29 cellular contexts compared by ENCODE assay signal in the genomic region with DNA sequence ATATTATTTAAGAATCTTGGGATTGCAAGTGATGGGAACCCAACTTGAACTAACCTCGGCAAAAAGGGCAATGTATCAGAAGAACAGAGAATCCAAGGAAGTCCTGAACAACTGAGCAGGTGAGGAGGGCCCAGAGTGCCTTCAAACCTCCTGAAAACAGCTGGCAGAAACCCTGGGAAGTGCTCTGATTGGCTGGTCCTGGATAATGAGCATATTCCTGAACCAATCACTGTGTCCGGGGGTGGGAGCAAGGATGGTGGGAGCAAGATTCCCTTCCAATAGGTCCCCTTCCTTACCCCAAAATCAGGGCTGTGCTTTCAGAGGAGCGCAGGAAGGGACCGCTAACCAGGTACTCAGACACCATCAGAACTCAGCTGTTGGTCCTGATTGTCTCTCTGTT. TPM values are rescaled to one million over a fixed set of nuclear protein-coding genes. Genes with fewer than 3 reads are reported as not detected.
DNase-seq lines count a peak whose midpoint lies in the region; ATAC-seq and TF ChIP-seq lines count a peak whose summit lies in the region.
"Had no signal": no experiment of that assay in that cellular context is flagged by ENCODE, and none has a peak within 500 bp of the region (broad histone marks: within the 10 kb centered on the region; RNA-seq: fewer than 3 reads in every experiment).

No MANE protein-coding gene starts in this region.

- POLR2A ChIA-PET in T-cell (lab: Charles Lee), result no interaction called here

- H3K4me1 ChIP-seq in RWPE2 (ENCODE audit: insufficient read depth, poor library complexity, severe bottlenecking), result peaks cover 4% of the 10 kb centered on the region
- H3K4me1 ChIP-seq: foreskin keratinocyte, Peyer's patch had no signal

- DNase-seq in Daoy (ENCODE audit: low read depth) (peak; percentile 43), H7 (peak; percentile 87), RWPE2 (ENCODE audit: low spot score) (no peak), iPS DF 4.7 (ENCODE audit: extremely low read depth, low spot score) (peak; percentile 30), NCI-H1694 treated with DMSO at 0.1 percent for 48 hours (lab: John Stamatoyannopoulos, UW) (no peak), MG63 (no peak), T-cell (no peak)
- no peak for DNase-seq in stimulated activated CD4-positive, alpha-beta T cell treated with anti-CD3 and anti-CD28 coated beads, Interleukin-2, amount 100 ng/mL, for 48 hours
- DNase-seq: activated CD4-positive, alpha-beta T cell treated with anti-CD3 and anti-CD28 coated beads, Interleukin-2, amount 50 U/mL, for 4 hours; activated CD8-positive, alpha-beta memory T cell treated with anti-CD3 and anti-CD28 coated beads, Interleukin-2, amount 50 U/mL, for 4 hours; activated naive CD8-positive, alpha-beta T cell treated with anti-CD3 and anti-CD28 coated beads, Interleukin-2, amount 10 ng/mL, durations not matched to agents 7 days and 5 days; CD4-positive, alpha-beta memory T cell; cerebellar nuclear complex; DMS79; foreskin keratinocyte; HCEC 1CT; hypothalamus; Karpas-422; kidney glomerular epithelial cell; NCI-H1105; NCI-H2081; NCI-H446 treated with DMSO at 0.1 percent for 48 hours; NK-92 treated with Interleukin-12 subunit alpha and Interleukin-12 subunit beta, amount 100 ng/mL, for 24 hours; occipital lobe; Peyer's patch; stimulated activated CD4-positive, alpha-beta T cell treated with anti-CD3 and anti-CD28 coated beads, Interleukin-4, amount 100 ng/mL, for 1 hour; stimulated activated naive CD4-positive, alpha-beta T cell had no signal

- ATAC-seq in RWPE2 (ENCODE audit: low read depth) (peak; percentile 36; the same call in 1 of the 3 replicates), T-cell (replicated peaks in 1 of 4) (no peak)
- ATAC-seq: foreskin keratinocyte had no signal

- H3K9me3 Mint-ChIP-seq in T-cell, result no peaks in the 10 kb centered on the region
- H3K9me3 Mint-ChIP-seq: activated naive CD8-positive, alpha-beta T cell treated with anti-CD3 and anti-CD28 coated beads, Interleukin-2, amount 10 ng/mL, durations not matched to agents 7 days and 5 days; memory B cell had no signal

- H3K4me3 ChIP-seq in H7 (ENCODE audit: insufficient read depth, low read depth, low read length) (no peak overlapping the region), RWPE2 (ENCODE audit: severe bottlenecking) (no peak overlapping the region), MG63 (no peak overlapping the region)
- H3K4me3 ChIP-seq: Peyer's patch, thoracic aorta had no signal

- no peaks in the 10 kb centered on the region for H3K36me3 ChIP-seq in H7 (replicated peaks; ENCODE audit: control insufficient read depth, insufficient read depth, low read length)
- no peaks in the 10 kb centered on the region for H3K36me3 ChIP-seq in RWPE2 (ENCODE audit: low read depth)
- no peaks in the 10 kb centered on the region for H3K36me3 ChIP-seq in MG63
- H3K36me3 ChIP-seq: Peyer's patch, thoracic aorta had no signal

- H3K27me3 Mint-ChIP-seq in T-cell, result peaks cover 3 to 7% of the 10 kb centered on the region in 2 donors

- no peaks in the 10 kb centered on the region for H3K9me3 ChIP-seq in RWPE2 (ENCODE audit: severe bottlenecking)
- H3K9me3 ChIP-seq in MG63, result no peaks in the 10 kb centered on the region
- H3K9me3 ChIP-seq: Peyer's patch, thoracic aorta had no signal

- TF ChIP-seq CTCF in RWPE2 (IDR thresholded peaks at IDR 0.05; ENCODE audit: poor library complexity, severe bottlenecking), result no peak

- CTCF ChIA-PET in T-cell (lab: Charles Lee), result no interaction called here

- H3K4me1 Mint-ChIP-seq in T-cell, result no peaks in the 10 kb centered on the region
- H3K4me1 Mint-ChIP-seq: activated naive CD8-positive, alpha-beta T cell treated with anti-CD3 and anti-CD28 coated beads, Interleukin-2, amount 10 ng/mL, durations not matched to agents 7 days and 5 days; CD4-positive, alpha-beta memory T cell; memory B cell had no signal

- H3K27ac Mint-ChIP-seq in T-cell, result no peak overlapping the region
- H3K27ac Mint-ChIP-seq: activated naive CD8-positive, alpha-beta T cell treated with anti-CD3 and anti-CD28 coated beads, Interleukin-2, amount 10 ng/mL, durations not matched to agents 7 days and 5 days; CD4-positive, alpha-beta memory T cell; memory B cell had no signal

- H3K27me3 ChIP-seq in H7 (ENCODE audit: control insufficient read depth, insufficient read depth, low read length), result no peaks in the 10 kb centered on the region
- H3K27me3 ChIP-seq in RWPE2 (ENCODE audit: insufficient read depth, poor library complexity, severe bottlenecking), result no peaks in the 10 kb centered on the region
- no peaks in the 10 kb centered on the region for H3K27me3 ChIP-seq in MG63
- H3K27me3 ChIP-seq: Peyer's patch had no signal

- no peaks in the 10 kb centered on the region for H3K36me3 Mint-ChIP-seq in T-cell
- H3K36me3 Mint-ChIP-seq: activated naive CD8-positive, alpha-beta T cell treated with anti-CD3 and anti-CD28 coated beads, Interleukin-2, amount 10 ng/mL, durations not matched to agents 7 days and 5 days; CD4-positive, alpha-beta memory T cell; memory B cell had no signal

- no peak overlapping the region for H3K27ac ChIP-seq in RWPE2 (ENCODE audit: poor library complexity, severe bottlenecking)
- H3K27ac ChIP-seq: foreskin keratinocyte, Peyer's patch, thoracic aorta had no signal

- no peak overlapping the region for H3K4me3 Mint-ChIP-seq in T-cell
- H3K4me3 Mint-ChIP-seq: activated naive CD8-positive, alpha-beta T cell treated with anti-CD3 and anti-CD28 coated beads, Interleukin-2, amount 10 ng/mL, durations not matched to agents 7 days and 5 days; CD4-positive, alpha-beta memory T cell; memory B cell had no signal

RNA-seq across cellular contexts. Expression of a gene that starts 31.9 kb away (rescaled TPM):
- total RNA-seq in Daoy (2014; rRNA removed; shearing (Covaris generic)), result 7.9 and 11.9 TPM in 2 replicates
- 4.2 and 4.5 TPM in 2 replicates for total RNA-seq in H7 (2014; rRNA removed; shearing (Covaris generic))
- 3.6 and 5.2 TPM in 2 replicates for total RNA-seq in MG63 (2014; rRNA removed; shearing (Covaris generic); ENCODE audit: low replicate concordance)
- total RNA-seq in T-cell, result 10 to 100 TPM in 1 of 5 donors, 1 to 10 TPM in 4; 4.5 to 10.7 (median 7.1) TPM

Comparison
In these comparisons a context has a peak if more than half of its experiments do, and no peak if none do; other contexts are left out.
1. DNase-seq: peak in Daoy (single experiment), H7 (single experiment) and iPS DF 4.7 (single experiment); none in RWPE2 (single experiment), stimulated activated CD4-positive, alpha-beta T cell treated with anti-CD3 and anti-CD28 coated beads, Interleukin-2, amount 100 ng/mL, for 48 hours (0 of 2), NCI-H1694 treated with DMSO at 0.1 percent for 48 hours (single experiment), MG63 (single experiment) and T-cell (0 of 34).